In the genomic region with DNA sequence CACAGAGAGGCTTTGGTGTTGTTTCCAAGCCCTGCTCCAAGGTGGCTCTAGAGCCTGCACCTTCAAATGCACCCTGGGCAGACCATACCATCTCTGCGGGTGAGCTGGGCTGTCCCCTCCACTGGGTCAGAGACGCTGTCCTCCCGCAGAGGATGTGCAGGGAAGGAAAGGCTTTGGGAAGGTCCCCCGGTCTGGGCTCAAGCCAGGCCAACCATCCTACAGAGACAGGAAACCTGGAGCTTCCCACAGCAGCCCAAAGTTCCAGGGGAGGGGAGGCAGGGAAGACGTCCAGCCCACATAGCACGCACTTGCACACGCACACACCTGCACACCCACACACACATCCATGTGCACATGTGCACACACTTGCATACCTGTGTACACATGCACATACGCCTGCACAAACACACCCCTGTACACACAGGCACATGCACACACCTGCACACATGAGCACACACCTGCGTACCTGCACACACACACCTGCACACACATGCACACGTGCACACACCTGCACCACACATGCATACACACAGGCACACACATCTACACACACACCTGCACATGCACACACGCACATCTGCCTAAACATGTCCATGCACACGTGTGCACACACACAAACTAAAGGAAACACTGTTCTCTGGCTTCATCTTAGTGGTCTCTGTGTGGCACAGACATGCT, we compare ENCODE assay signal across 21 cellular contexts.
A peak's percentile ranks its signal among the peaks of the same experiment; 100 is the strongest.
DNase-seq lines count a peak whose midpoint lies in the region; ATAC-seq and TF ChIP-seq lines count a peak whose summit lies in the region.
"Had no signal": no experiment of that assay in that cellular context is flagged by ENCODE, and none has a peak within 500 bp of the region (broad histone marks: within the 10 kb centered on the region; RNA-seq: fewer than 3 reads in every experiment).

No MANE protein-coding gene starts in this region.

- H3K9me3 ChIP-seq in heart left ventricle (no peaks in the 10 kb centered on the region), right atrium auricular region (no peaks in the 10 kb centered on the region)
- H3K9me3 ChIP-seq in naive thymus-derived CD4-positive, alpha-beta T cell (ENCODE audit: control insufficient read depth in 2 of 3, low read length in 3 of 3) = no peaks in the 10 kb centered on the region
- H3K9me3 ChIP-seq: Caco-2, SJCRH30 had no signal

- no peaks in the 10 kb centered on the region for H3K27me3 ChIP-seq in heart left ventricle
- H3K27me3 ChIP-seq in right atrium auricular region = no peaks in the 10 kb centered on the region
- no peaks in the 10 kb centered on the region for H3K27me3 ChIP-seq in naive thymus-derived CD4-positive, alpha-beta T cell (ENCODE audit: control insufficient read depth in 2 of 2, insufficient read depth in 2 of 2, low read length in 2 of 2)
- H3K27me3 ChIP-seq: SJCRH30 had no signal

- no peak overlapping the region for H3K4me3 Mint-ChIP-seq in naive thymus-derived CD4-positive, alpha-beta T cell
- no peak overlapping the region for H3K4me3 Mint-ChIP-seq in stimulated activated effector memory CD8-positive, alpha-beta T cell treated with anti-CD3 and anti-CD28 coated beads, Interleukin-12 subunit alpha, Interleukin-12 subunit beta, amount 100 ng/mL, for 72 hours
- H3K4me3 Mint-ChIP-seq: B cell; CD4-positive, alpha-beta T cell had no signal

- H3K4me1 Mint-ChIP-seq in naive thymus-derived CD4-positive, alpha-beta T cell = peaks cover 0 to 1% (median 0%) of the 10 kb centered on the region in 7 donors
- no peaks in the 10 kb centered on the region for H3K4me1 Mint-ChIP-seq in stimulated activated effector memory CD8-positive, alpha-beta T cell treated with anti-CD3 and anti-CD28 coated beads, Interleukin-12 subunit alpha, Interleukin-12 subunit beta, amount 100 ng/mL, for 72 hours

- H3K4me3 ChIP-seq in heart left ventricle = no peak overlapping the region
- H3K4me3 ChIP-seq in right atrium auricular region = no peak overlapping the region
- H3K4me3 ChIP-seq in naive thymus-derived CD4-positive, alpha-beta T cell (ENCODE audit: low read length) = no peak overlapping the region
- H3K4me3 ChIP-seq: PC-9, SJCRH30 had no signal

- H3K36me3 Mint-ChIP-seq in naive thymus-derived CD4-positive, alpha-beta T cell = no peaks in the 10 kb centered on the region
- no peaks in the 10 kb centered on the region for H3K36me3 Mint-ChIP-seq in stimulated activated effector memory CD8-positive, alpha-beta T cell treated with anti-CD3 and anti-CD28 coated beads, Interleukin-12 subunit alpha, Interleukin-12 subunit beta, amount 100 ng/mL, for 72 hours

- peaks cover 0 to 5% (median 4%) of the 10 kb centered on the region in 5 donors for H3K27me3 Mint-ChIP-seq in naive thymus-derived CD4-positive, alpha-beta T cell
- H3K27me3 Mint-ChIP-seq: B cell; CD4-positive, alpha-beta T cell had no signal

- ATAC-seq in heart left ventricle (peak; percentile 35 to 71 (median 42)), esophagus mucosa (peak; percentile 25), HG02973 (IDR thresholded peaks at IDR 0.05; ENCODE audit: unreplicated experiment) (no peak)
- peak; percentile 20 for ATAC-seq in naive thymus-derived CD4-positive, alpha-beta T cell
- ATAC-seq in stimulated activated effector memory CD8-positive, alpha-beta T cell treated with anti-CD3 and anti-CD28 coated beads, Interleukin-12 subunit alpha, Interleukin-12 subunit beta, amount 100 ng/mL, for 72 hours = peak; percentile 40

- H3K36me3 ChIP-seq in heart left ventricle = no peaks in the 10 kb centered on the region
- no peaks in the 10 kb centered on the region for H3K36me3 ChIP-seq in right atrium auricular region
- no peaks in the 10 kb centered on the region for H3K36me3 ChIP-seq in naive thymus-derived CD4-positive, alpha-beta T cell (ENCODE audit: control insufficient read depth in 2 of 3, insufficient read depth in 3 of 3, low read length in 3 of 3)
- H3K36me3 ChIP-seq: SJCRH30 had no signal

- H3K27ac ChIP-seq in heart left ventricle (peak overlapping the region in 1 of 12 donors; percentile 27), right atrium auricular region (no peak overlapping the region)
- no peak overlapping the region for H3K27ac ChIP-seq in naive thymus-derived CD4-positive, alpha-beta T cell (ENCODE audit: low read depth, low read length)
- H3K27ac ChIP-seq: PC-9, RWPE1, SJCRH30 had no signal

- DNase-seq in heart left ventricle (peak in 3 of 5 donors; percentile 35 to 39 (median 39)), right atrium auricular region (ENCODE audit: low spot score) (no peak), NCI-H2171 (lab: John Stamatoyannopoulos, UW) (no peak), AML-193 (lab: John Stamatoyannopoulos, UW) (no peak)
- no peak for DNase-seq in naive thymus-derived CD4-positive, alpha-beta T cell
- DNase-seq in stimulated activated effector memory CD8-positive, alpha-beta T cell treated with anti-CD3 and anti-CD28 coated beads, Interleukin-12 subunit alpha, Interleukin-12 subunit beta, amount 100 ng/mL, for 72 hours (ENCODE audit: low spot score in 2 of 2) = no peak
- DNase-seq: 8988T; Caco-2; CD4-positive, alpha-beta T cell; GDM1; GOT3; NCI-H1417; NCI-H187; NCI-H226; NCI-H524 treated with DMSO at 0.1 percent for 48 hours; PC-9; SJCRH30 had no signal

- 42 to 75% (median 66%) methylated on average over 12 of the region's 12 CpGs for WGBS in heart left ventricle, 4 donors

- H3K4me1 ChIP-seq in heart left ventricle (peaks cover 0 to 33% (median 14%) of the 10 kb centered on the region in 12 donors), right atrium auricular region (peaks cover 0 to 23% of the 10 kb centered on the region in 2 donors)
- no peaks in the 10 kb centered on the region for H3K4me1 ChIP-seq in naive thymus-derived CD4-positive, alpha-beta T cell (ENCODE audit: control insufficient read depth in 2 of 2, insufficient read depth in 2 of 2, low read length in 2 of 2)
- H3K4me1 ChIP-seq: Caco-2, SJCRH30 had no signal

- TF ChIP-seq POLR2A in heart left ventricle (IDR thresholded peaks at IDR 0.05) = no peak

- intact Hi-C loops in heart left ventricle (cut with DNase I) = loop anchor here in 5 of 10 donors (2.0 to 10.0 kb wide), 4 partner anchors 46 to 60 kb away; no protein-coding TSS in a partner anchor
- intact Hi-C loops in naive thymus-derived CD4-positive, alpha-beta T cell (cut with micrococcal nuclease) = no loop called here

- TF ChIP-seq CTCF in heart left ventricle (IDR thresholded peaks at IDR 0.05) (no peak), right atrium auricular region (IDR thresholded peaks at IDR 0.05) (no peak)

- POLR2A ChIA-PET in naive thymus-derived CD4-positive, alpha-beta T cell (lab: Charles Lee) = no interaction called here

- H3K9me3 Mint-ChIP-seq in naive thymus-derived CD4-positive, alpha-beta T cell = peaks cover 0 to 4% (median 0%) of the 10 kb centered on the region in 11 donors
- no peaks in the 10 kb centered on the region for H3K9me3 Mint-ChIP-seq in stimulated activated effector memory CD8-positive, alpha-beta T cell treated with anti-CD3 and anti-CD28 coated beads, Interleukin-12 subunit alpha, Interleukin-12 subunit beta, amount 100 ng/mL, for 72 hours
- H3K9me3 Mint-ChIP-seq: CD4-positive, alpha-beta T cell had no signal

- CTCF ChIA-PET in naive thymus-derived CD4-positive, alpha-beta T cell (lab: Charles Lee) = interaction anchor here (0.7 kb wide), 1 partner anchor 922 kb away, joined by 3 read pairs; no protein-coding TSS in a partner anchor

- peak overlapping the region in 1 of 9 donors; percentile 5 for H3K27ac Mint-ChIP-seq in naive thymus-derived CD4-positive, alpha-beta T cell
- no peak overlapping the region for H3K27ac Mint-ChIP-seq in stimulated activated effector memory CD8-positive, alpha-beta T cell treated with anti-CD3 and anti-CD28 coated beads, Interleukin-12 subunit alpha, Interleukin-12 subunit beta, amount 100 ng/mL, for 72 hours
- H3K27ac Mint-ChIP-seq: B cell; CD4-positive, alpha-beta T cell had no signal

Comparison
In these comparisons a context has a peak if more than half of its experiments do, and no peak if none do; other contexts are left out.
1. DNase-seq: peak in heart left ventricle (3 of 5); none in right atrium auricular region (single experiment), naive thymus-derived CD4-positive, alpha-beta T cell (0 of 9), stimulated activated effector memory CD8-positive, alpha-beta T cell treated with anti-CD3 and anti-CD28 coated beads, Interleukin-12 subunit alpha, Interleukin-12 subunit beta, amount 100 ng/mL, for 72 hours (0 of 2), NCI-H2171 (single experiment) and AML-193 (0 of 2).